ENCODE assay signal across 20 cellular contexts in the genomic region with DNA sequence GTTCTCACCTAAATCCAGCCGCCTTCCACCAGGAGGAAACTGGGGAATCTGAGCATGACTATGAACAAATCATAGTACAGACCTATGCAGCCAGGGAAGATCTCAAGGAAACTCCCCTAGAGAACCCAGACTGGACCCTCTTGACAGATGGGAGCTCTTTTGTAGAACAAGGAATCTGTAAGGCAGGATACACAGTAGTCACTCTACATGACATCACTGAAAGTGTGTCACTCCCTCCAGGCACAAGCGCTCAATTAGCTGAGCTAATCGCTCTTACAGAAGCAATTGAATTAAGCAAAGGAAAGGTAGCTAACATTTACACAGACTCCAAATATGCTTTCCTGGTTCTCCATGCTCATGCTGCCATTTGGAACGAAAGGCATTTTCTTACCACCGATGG. TPM values are rescaled to one million over a fixed set of nuclear protein-coding genes. Genes with fewer than 3 reads are reported as not detected.
DNase-seq lines count a peak whose midpoint lies in the region; TF ChIP-seq lines count a peak whose summit lies in the region.
"Had no signal": no experiment of that assay in that cellular context is flagged by ENCODE, and none has a peak within 500 bp of the region (broad histone marks: within the 10 kb centered on the region; RNA-seq: fewer than 3 reads in every experiment).

No MANE protein-coding gene starts in this region.

- H3K27ac ChIP-seq in smooth muscle cell (ENCODE audit: low read depth): peak overlapping the region; percentile 26
- H3K27ac ChIP-seq: C4-2B, RWPE1, SJSA1 had no signal

- H3K79me2 ChIP-seq in smooth muscle cell (ENCODE audit: low read depth): peaks cover 8% of the 10 kb centered on the region

- CTCF ChIA-PET in activated naive CD4-positive, alpha-beta T cell treated with anti-CD3 and anti-CD28 coated beads for 36 hours (lab: Charles Lee): interaction anchor here (0.6 to 2.0 kb wide), 4 partner anchors 9 to 173 kb away, joined by 3 to 6 read pairs (median 4); no protein-coding TSS in a partner anchor

- peak overlapping the region; percentile 12 for H3K27ac Mint-ChIP-seq in activated naive CD4-positive, alpha-beta T cell treated with anti-CD3 and anti-CD28 coated beads for 36 hours

- 95% methylated on average over 5 of the region's 5 CpGs for WGBS in smooth muscle cell (ENCODE audit: low lambda C conversion rate)

- peaks cover 21% of the 10 kb centered on the region for H3F3A ChIP-seq in smooth muscle cell (ENCODE audit: low read depth)

- peaks cover 100% of the 10 kb centered on the region for H4K20me1 ChIP-seq in smooth muscle cell (ENCODE audit: low read depth)

- H3K36me3 Mint-ChIP-seq in activated naive CD4-positive, alpha-beta T cell treated with anti-CD3 and anti-CD28 coated beads for 36 hours (ENCODE audit: low read depth): peaks cover 28% of the 10 kb centered on the region

- no peaks in the 10 kb centered on the region for H3K27me3 Mint-ChIP-seq in activated naive CD4-positive, alpha-beta T cell treated with anti-CD3 and anti-CD28 coated beads for 36 hours (ENCODE audit: low read depth)

- H3K4me3 ChIP-seq in epithelial cell of esophagus (ENCODE audit: low read length) (no peak overlapping the region), smooth muscle cell (no peak overlapping the region)
- H3K4me3 ChIP-seq: SJSA1 had no signal

- H3K4me1 Mint-ChIP-seq in activated naive CD4-positive, alpha-beta T cell treated with anti-CD3 and anti-CD28 coated beads for 36 hours (ENCODE audit: low read depth): peaks cover 13% of the 10 kb centered on the region

- H3K9ac ChIP-seq in smooth muscle cell (ENCODE audit: low read depth): no peak overlapping the region

- H3K36me3 ChIP-seq in smooth muscle cell (ENCODE audit: low read depth): no peaks in the 10 kb centered on the region
- H3K36me3 ChIP-seq: SJSA1 had no signal

- H3K9me3 Mint-ChIP-seq in activated naive CD4-positive, alpha-beta T cell treated with anti-CD3 and anti-CD28 coated beads for 36 hours: peaks cover 9% of the 10 kb centered on the region

- intact Hi-C loops in activated naive CD4-positive, alpha-beta T cell treated with anti-CD3 and anti-CD28 coated beads for 36 hours (cut with micrococcal nuclease): no loop called here
- intact Hi-C loops in head of caudate nucleus (cut with DNase I): loop anchor here (10.0 kb wide), 1 partner anchor 300 kb away; no protein-coding TSS in a partner anchor

- H3K4me3 Mint-ChIP-seq in activated naive CD4-positive, alpha-beta T cell treated with anti-CD3 and anti-CD28 coated beads for 36 hours: no peak overlapping the region

- H2AFZ ChIP-seq in smooth muscle cell (ENCODE audit: low read depth): no peak overlapping the region

- peaks cover 4% of the 10 kb centered on the region for H3K4me1 ChIP-seq in smooth muscle cell (ENCODE audit: low read depth)
- H3K4me1 ChIP-seq: SJSA1 had no signal

- no peak overlapping the region for H3K4me2 ChIP-seq in smooth muscle cell

- DNase-seq in activated naive CD4-positive, alpha-beta T cell treated with anti-CD3 and anti-CD28 coated beads for 36 hours: no peak
- no peak for DNase-seq in activated naive CD4-positive, alpha-beta T cell treated with anti-CD3 and anti-CD28 coated beads, Interleukin-2, amount 50 U/mL, for 16 hours
- DNase-seq in NCI-H69 (lab: John Stamatoyannopoulos, UW) (peak; percentile 55), epithelial cell of esophagus (ENCODE audit: low read depth) (peak; percentile 33), smooth muscle cell (lab: John Stamatoyannopoulos, UW; ENCODE audit: unreplicated experiment) (no peak), head of caudate nucleus (no peak), NCI-H1694 (lab: John Stamatoyannopoulos, UW) (no peak)
- DNase-seq: Calu3, DMS53, KBM-7, NCI-H1417 treated with DMSO at 0.1 percent for 48 hours, NCI-H2029, NCI-H2171, NCI-H446, PC-3 had no signal

- H3K9me3 ChIP-seq in smooth muscle cell (replicated peaks; ENCODE audit: low read depth): no peaks in the 10 kb centered on the region

- H3K27me3 ChIP-seq in smooth muscle cell (ENCODE audit: low read depth): no peaks in the 10 kb centered on the region
- H3K27me3 ChIP-seq: SJSA1 had no signal

- TF ChIP-seq CTCF in epithelial cell of esophagus (IDR thresholded peaks at IDR 0.05; ENCODE audit: insufficient read depth, low read depth, low read length, missing control alignments): no peak
- no peak for TF ChIP-seq CTCF in smooth muscle cell (IDR thresholded peaks at IDR 0.05; ENCODE audit: borderline replicate concordance, insufficient read depth, poor library complexity, severe bottlenecking)

RNA-seq across cellular contexts. Expression of a gene that starts 36.8 kb away (rescaled TPM):
- total RNA-seq in activated naive CD4-positive, alpha-beta T cell treated with anti-CD3 and anti-CD28 coated beads for 36 hours: not detected
- total RNA-seq in smooth muscle cell: 2.9 and 5.4 TPM in 2 replicates
- 0.75 and 5.8 TPM in 2 replicates for polyA plus RNA-seq in smooth muscle cell
- total RNA-seq: A673, Calu3, H1, PC-3, SJSA1 had no signal
- polyA plus RNA-seq: H1 had no signal

Comparison
In these comparisons a context has a peak if more than half of its experiments do, and no peak if none do; other contexts are left out.
1. DNase-seq: peak in NCI-H69 (single experiment) and epithelial cell of esophagus (single experiment); none in activated naive CD4-positive, alpha-beta T cell treated with anti-CD3 and anti-CD28 coated beads for 36 hours (single experiment), activated naive CD4-positive, alpha-beta T cell treated with anti-CD3 and anti-CD28 coated beads, Interleukin-2, amount 50 U/mL, for 16 hours (single experiment), smooth muscle cell (single experiment), head of caudate nucleus (0 of 42) and NCI-H1694 (single experiment).